9 cellular contexts compared by ENCODE assay signal in genomic region chr11:65388731-65389130, GRCh38. TPM values are rescaled to one million over a fixed set of nuclear protein-coding genes. Genes with fewer than 3 reads are reported as not detected.
DNase-seq lines count a peak whose midpoint lies in the region; ATAC-seq and TF ChIP-seq lines count a peak whose summit lies in the region.
"Had no signal": no experiment of that assay in that cellular context is flagged by ENCODE, and none has a peak within 500 bp of the region (broad histone marks: within the 10 kb centered on the region; RNA-seq: fewer than 3 reads in every experiment).

No MANE protein-coding gene starts in this region.

- DNase-seq in T-helper 1 cell (no peak), fibroblast of peridontal ligament (ENCODE audit: extremely low read depth) (peak; percentile 19), H4 (ENCODE audit: low spot score) (no peak), NCI-H524 treated with DMSO at 0.1 percent for 48 hours (lab: John Stamatoyannopoulos, UW) (no peak)
- DNase-seq: islet precursor cell had no signal

- no peaks in the 10 kb centered on the region for H3K9me3 Mint-ChIP-seq in T-helper 1 cell treated with Interleukin-12 subunit alpha and Interleukin-12 subunit beta and Interleukin-4 antibody, amounts not matched to agents 30 μg/mL and 1 μg/mL, for 36 hours
- H3K9me3 Mint-ChIP-seq in stimulated activated memory B cell treated with anti-CD40 and anti-IgM and Interleukin-4, amounts not matched to agents 10 μg/mL and 1 μg/mL and 100 μg/mL, for 72 hours = no peaks in the 10 kb centered on the region

- peak overlapping the region; percentile 43 for H3K4me3 Mint-ChIP-seq in T-helper 1 cell treated with Interleukin-12 subunit alpha and Interleukin-12 subunit beta and Interleukin-4 antibody, amounts not matched to agents 30 μg/mL and 1 μg/mL, for 36 hours
- peak overlapping the region; percentile 56 for H3K4me3 Mint-ChIP-seq in stimulated activated memory B cell treated with anti-CD40 and anti-IgM and Interleukin-4, amounts not matched to agents 10 μg/mL and 1 μg/mL and 100 μg/mL, for 72 hours

- peak overlapping the region; percentile 39 for H3K27ac Mint-ChIP-seq in T-helper 1 cell treated with Interleukin-12 subunit alpha and Interleukin-12 subunit beta and Interleukin-4 antibody, amounts not matched to agents 30 μg/mL and 1 μg/mL, for 36 hours
- peak overlapping the region; percentile 77 for H3K27ac Mint-ChIP-seq in stimulated activated memory B cell treated with anti-CD40 and anti-IgM and Interleukin-4, amounts not matched to agents 10 μg/mL and 1 μg/mL and 100 μg/mL, for 72 hours

- H3K4me1 Mint-ChIP-seq in T-helper 1 cell treated with Interleukin-12 subunit alpha and Interleukin-12 subunit beta and Interleukin-4 antibody, amounts not matched to agents 30 μg/mL and 1 μg/mL, for 36 hours (ENCODE audit: low read depth) = peaks cover 38% of the 10 kb centered on the region
- peaks cover 88% of the 10 kb centered on the region for H3K4me1 Mint-ChIP-seq in stimulated activated memory B cell treated with anti-CD40 and anti-IgM and Interleukin-4, amounts not matched to agents 10 μg/mL and 1 μg/mL and 100 μg/mL, for 72 hours

- H3K36me3 Mint-ChIP-seq in T-helper 1 cell treated with Interleukin-12 subunit alpha and Interleukin-12 subunit beta and Interleukin-4 antibody, amounts not matched to agents 30 μg/mL and 1 μg/mL, for 36 hours (ENCODE audit: low read depth) = peaks cover 10% of the 10 kb centered on the region
- H3K36me3 Mint-ChIP-seq in stimulated activated memory B cell treated with anti-CD40 and anti-IgM and Interleukin-4, amounts not matched to agents 10 μg/mL and 1 μg/mL and 100 μg/mL, for 72 hours = peaks cover 25% of the 10 kb centered on the region

- peak overlapping the region; percentile 18; the same call in 1 of the 2 replicates for H3K4me3 ChIP-seq in WI38 (ENCODE audit: low read depth, low read length)

- no peak for TF ChIP-seq CTCF in WI38 (IDR thresholded peaks at IDR 0.05; ENCODE audit: low read depth, low read length)

- H3K27me3 Mint-ChIP-seq in T-helper 1 cell treated with Interleukin-12 subunit alpha and Interleukin-12 subunit beta and Interleukin-4 antibody, amounts not matched to agents 30 μg/mL and 1 μg/mL, for 36 hours (ENCODE audit: low read depth) = no peaks in the 10 kb centered on the region
- no peaks in the 10 kb centered on the region for H3K27me3 Mint-ChIP-seq in stimulated activated memory B cell treated with anti-CD40 and anti-IgM and Interleukin-4, amounts not matched to agents 10 μg/mL and 1 μg/mL and 100 μg/mL, for 72 hours

- ATAC-seq in stimulated activated memory B cell treated with anti-CD40 and anti-IgM and Interleukin-4, amounts not matched to agents 10 μg/mL and 1 μg/mL and 100 μg/mL, for 72 hours = no peak
- ATAC-seq in HG03378 (IDR thresholded peaks at IDR 0.05; ENCODE audit: unreplicated experiment) = no peak

RNA-seq across cellular contexts. Expression of gene FRMD8, which starts 2.3 kb away (rescaled TPM):
- total RNA-seq in H4 (2014; rRNA removed; shearing (Covaris generic)) = 16.3 and 37.3 TPM in 2 replicates

RNA-seq across cellular contexts. Expression of gene SLC25A45, which starts 6.3 kb away (rescaled TPM):
- 0.10 and 0.91 TPM in 2 replicates for total RNA-seq in H4 (2014; rRNA removed; shearing (Covaris generic))

RNA-seq across cellular contexts. Expression of gene NEAT1, which starts 33.9 kb away (rescaled TPM):
- total RNA-seq in H4 (2014; rRNA removed; shearing (Covaris generic)) = 2.9 and 3.4 TPM in 2 replicates

RNA-seq across cellular contexts. Expression of gene TIGD3, which starts 34.2 kb away (rescaled TPM):
- total RNA-seq in H4 (2014; rRNA removed; shearing (Covaris generic)) = 1.1 and 1.6 TPM in 2 replicates

RNA-seq across cellular contexts. Expression of gene DPF2, which starts 55.1 kb away (rescaled TPM):
- total RNA-seq in H4 (2014; rRNA removed; shearing (Covaris generic)) = 29.0 and 29.2 TPM in 2 replicates
